In genomic region chr9:16904655-16905054, GRCh38 we compare ENCODE assay signal across 10 cellular contexts. TPM values are rescaled to one million over a fixed set of nuclear protein-coding genes. Genes with fewer than 3 reads are reported as not detected.
"Had no signal": no experiment of that assay in that cellular context is flagged by ENCODE, and none has a peak within 500 bp of the region (broad histone marks: within the 10 kb centered on the region; RNA-seq: fewer than 3 reads in every experiment).

No MANE protein-coding gene starts in this region.

- H3K9ac ChIP-seq: GM23248, KMS-11 had no signal

- H3K27ac ChIP-seq: GM23248, HL-60, KMS-11 had no signal

- H3K4me2 ChIP-seq: KMS-11 had no signal

- FAIRE-seq: H1, H54, HepG2 had no signal

- H3K4me3 ChIP-seq: GM23248 had no signal

- DNase-seq: GM23248, H9, HCEC 1CT, KBM-7 had no signal

- ATAC-seq: HepG2 had no signal

- H2AFZ ChIP-seq: GM23248 had no signal

RNA-seq across cellular contexts. Expression of gene BNC2, which starts 34.2 kb away (rescaled TPM):
- total RNA-seq: HepG2 had no signal
- polyA plus RNA-seq: HepG2, IgD-negative memory B cell had no signal
